ENCODE assay signal across 19 cellular contexts in genomic region chr20:8755340-8756118, GRCh38.
"Had no signal": no experiment of that assay in that cellular context is flagged by ENCODE, and none has a peak within 500 bp of the region (broad histone marks: within the 10 kb centered on the region; RNA-seq: fewer than 3 reads in every experiment).

No MANE protein-coding gene starts in this region.

- ATAC-seq: activated CD4-positive, CD25-positive, alpha-beta regulatory T cell treated with anti-CD3 and anti-CD28 coated beads, Interleukin-2, amount 50 U/mL, for 24 hours; esophagus mucosa; natural killer cell treated with Interleukin-12 subunit alpha and Interleukin-12 subunit beta and Interleukin-15 and Interleukin-18, amount 100 ng/mL, for 72 hours; stimulated activated naive B cell treated with anti-CD40 and anti-IgM and Interleukin-4, amounts not matched to agents 10 μg/mL and 1 μg/mL and 100 μg/mL, for 72 hours had no signal

- H3K27ac ChIP-seq: colonic mucosa, thyroid gland had no signal

- DNase-seq: activated CD4-positive, alpha-beta T cell treated with anti-CD3 and anti-CD28 coated beads, Interleukin-2, amount 50 U/mL, for 1 hour; activated CD8-positive, alpha-beta memory T cell treated with anti-CD3 and anti-CD28 coated beads for 24 hours; activated naive CD4-positive, alpha-beta T cell; activated naive CD8-positive, alpha-beta T cell treated with anti-CD3 and anti-CD28 coated beads, Interleukin-2, amount 10 ng/mL, durations not matched to agents 7 days and 5 days; central memory CD4-positive, alpha-beta T cell; colonic mucosa; left ventricle myocardium superior; posterior cingulate gyrus; stimulated activated CD4-positive, alpha-beta T cell treated with anti-CD3 and anti-CD28 coated beads, Interleukin-15, amount 100 ng/mL, for 24 hours; stimulated activated CD4-positive, alpha-beta T cell treated with anti-CD3 and anti-CD28 coated beads, Interleukin-4, amount 100 ng/mL, for 1 hour; stimulated activated naive B cell treated with anti-CD40 and anti-IgM and Interleukin-4, amounts not matched to agents 10 μg/mL and 1 μg/mL and 100 μg/mL, for 72 hours had no signal

- H3K9me3 ChIP-seq: colonic mucosa, thyroid gland had no signal

- H3K27me3 ChIP-seq: colonic mucosa, thyroid gland had no signal

- H3K4me1 Mint-ChIP-seq: activated naive CD8-positive, alpha-beta T cell treated with anti-CD3 and anti-CD28 coated beads, Interleukin-2, amount 10 ng/mL, durations not matched to agents 7 days and 5 days; memory B cell; stimulated activated naive B cell treated with anti-CD40 and anti-IgM and Interleukin-4, amounts not matched to agents 10 μg/mL and 1 μg/mL and 100 μg/mL, for 72 hours had no signal

- H3K36me3 ChIP-seq: colonic mucosa, thyroid gland had no signal

- H3K4me3 ChIP-seq: colonic mucosa, thyroid gland had no signal

- H3K36me3 Mint-ChIP-seq: activated naive CD8-positive, alpha-beta T cell treated with anti-CD3 and anti-CD28 coated beads, Interleukin-2, amount 10 ng/mL, durations not matched to agents 7 days and 5 days; brain; memory B cell; natural killer cell treated with Interleukin-12 subunit alpha and Interleukin-12 subunit beta and Interleukin-15 and Interleukin-18, amount 100 ng/mL, for 72 hours; stimulated activated naive B cell treated with anti-CD40 and anti-IgM and Interleukin-4, amounts not matched to agents 10 μg/mL and 1 μg/mL and 100 μg/mL, for 72 hours had no signal

- FAIRE-seq: urothelium cell line had no signal

- H3K27ac Mint-ChIP-seq: activated naive CD8-positive, alpha-beta T cell treated with anti-CD3 and anti-CD28 coated beads, Interleukin-2, amount 10 ng/mL, durations not matched to agents 7 days and 5 days; activated T-helper 1 cell treated with anti-CD3 and anti-CD28 coated beads, Interleukin-12 subunit alpha, Interleukin-12 subunit beta, Interleukin-2, Interleukin-4 antibody, amounts not matched to agents 30 ng/mL and 10 ng/mL and 1 ng/mL, durations not matched to agents 14 hours and 24 hours and 36 hours; memory B cell; natural killer cell treated with Interleukin-12 subunit alpha and Interleukin-12 subunit beta and Interleukin-15 and Interleukin-18, amount 100 ng/mL, for 72 hours; stimulated activated naive B cell treated with anti-CD40 and anti-IgM and Interleukin-4, amounts not matched to agents 10 μg/mL and 1 μg/mL and 100 μg/mL, for 72 hours had no signal

- H3K9me3 Mint-ChIP-seq: activated naive CD8-positive, alpha-beta T cell treated with anti-CD3 and anti-CD28 coated beads, Interleukin-2, amount 10 ng/mL, durations not matched to agents 7 days and 5 days; activated T-helper 1 cell treated with anti-CD3 and anti-CD28 coated beads, Interleukin-12 subunit alpha, Interleukin-12 subunit beta, Interleukin-2, Interleukin-4 antibody, amounts not matched to agents 30 ng/mL and 10 ng/mL and 1 ng/mL, durations not matched to agents 14 hours and 24 hours and 36 hours; brain; memory B cell; natural killer cell treated with Interleukin-12 subunit alpha and Interleukin-12 subunit beta and Interleukin-15 and Interleukin-18, amount 100 ng/mL, for 72 hours; stimulated activated naive B cell treated with anti-CD40 and anti-IgM and Interleukin-4, amounts not matched to agents 10 μg/mL and 1 μg/mL and 100 μg/mL, for 72 hours had no signal

- H3K4me1 ChIP-seq: colonic mucosa had no signal

- H3K4me3 Mint-ChIP-seq: activated naive CD8-positive, alpha-beta T cell treated with anti-CD3 and anti-CD28 coated beads, Interleukin-2, amount 10 ng/mL, durations not matched to agents 7 days and 5 days; activated T-helper 1 cell treated with anti-CD3 and anti-CD28 coated beads, Interleukin-12 subunit alpha, Interleukin-12 subunit beta, Interleukin-2, Interleukin-4 antibody, amounts not matched to agents 30 ng/mL and 10 ng/mL and 1 ng/mL, durations not matched to agents 14 hours and 24 hours and 36 hours; brain; memory B cell; natural killer cell treated with Interleukin-12 subunit alpha and Interleukin-12 subunit beta and Interleukin-15 and Interleukin-18, amount 100 ng/mL, for 72 hours; stimulated activated naive B cell treated with anti-CD40 and anti-IgM and Interleukin-4, amounts not matched to agents 10 μg/mL and 1 μg/mL and 100 μg/mL, for 72 hours had no signal

- H3K27me3 Mint-ChIP-seq: activated naive CD8-positive, alpha-beta T cell treated with anti-CD3 and anti-CD28 coated beads, Interleukin-2, amount 10 ng/mL, durations not matched to agents 7 days and 5 days; brain; memory B cell; natural killer cell treated with Interleukin-12 subunit alpha and Interleukin-12 subunit beta and Interleukin-15 and Interleukin-18, amount 100 ng/mL, for 72 hours; stimulated activated naive B cell treated with anti-CD40 and anti-IgM and Interleukin-4, amounts not matched to agents 10 μg/mL and 1 μg/mL and 100 μg/mL, for 72 hours had no signal
